12 cellular contexts compared by ENCODE assay signal in genomic region chr4:83340692-83341343, GRCh38. TPM values are rescaled to one million over a fixed set of nuclear protein-coding genes. Genes with fewer than 3 reads are reported as not detected.
A peak's percentile ranks its signal among the peaks of the same experiment; 100 is the strongest.
DNase-seq lines count a peak whose midpoint lies in the region; ATAC-seq and TF ChIP-seq lines count a peak whose summit lies in the region.
"Had no signal": no experiment of that assay in that cellular context is flagged by ENCODE, and none has a peak within 500 bp of the region (broad histone marks: within the 10 kb centered on the region; RNA-seq: fewer than 3 reads in every experiment).

No MANE protein-coding gene starts in this region.

- H3K4me1 ChIP-seq in tibial artery = no peaks in the 10 kb centered on the region
- H3K4me1 ChIP-seq: lower lobe of right lung, SJSA1 had no signal

- H3K27me3 ChIP-seq in tibial artery = no peaks in the 10 kb centered on the region
- H3K27me3 ChIP-seq: SJSA1 had no signal

- H3K4me3 Mint-ChIP-seq in activated CD8-positive, alpha-beta T cell treated with anti-CD3 and anti-CD28 coated beads for 36 hours = peak overlapping the region; percentile 39

- H3K36me3 Mint-ChIP-seq in activated CD8-positive, alpha-beta T cell treated with anti-CD3 and anti-CD28 coated beads for 36 hours (ENCODE audit: low read depth) = peaks cover 6% of the 10 kb centered on the region

- H3K27ac ChIP-seq in tibial artery = no peak overlapping the region
- H3K27ac ChIP-seq: lower lobe of right lung, SJSA1 had no signal

- peaks cover 8% of the 10 kb centered on the region for H3K9me3 Mint-ChIP-seq in activated CD8-positive, alpha-beta T cell treated with anti-CD3 and anti-CD28 coated beads for 36 hours

- H3K27me3 Mint-ChIP-seq in activated CD8-positive, alpha-beta T cell treated with anti-CD3 and anti-CD28 coated beads for 36 hours = peaks cover 23% of the 10 kb centered on the region

- peak; percentile 72 for ATAC-seq in GM18909 (IDR thresholded peaks at IDR 0.05; ENCODE audit: poor library complexity, unreplicated experiment)
- ATAC-seq in HG03066 (IDR thresholded peaks at IDR 0.05; ENCODE audit: low read depth, unreplicated experiment) = peak; percentile 67
- peak; percentile 95 for ATAC-seq in activated CD8-positive, alpha-beta T cell treated with anti-CD3 and anti-CD28 coated beads for 36 hours
- no peak for ATAC-seq in left cardiac atrium
- ATAC-seq: HCT116, lower lobe of right lung had no signal

- H3K9me3 ChIP-seq in tibial artery = peaks cover 0 to 9% (median 0%) of the 10 kb centered on the region in 3 donors
- H3K9me3 ChIP-seq: lower lobe of right lung, SJSA1 had no signal

- H3K36me3 ChIP-seq in tibial artery = no peaks in the 10 kb centered on the region
- H3K36me3 ChIP-seq: lower lobe of right lung, SJSA1 had no signal

- H3K4me3 ChIP-seq in tibial artery = no peak overlapping the region
- H3K4me3 ChIP-seq: lower lobe of right lung, SJSA1, smooth muscle cell had no signal

- POLR2A ChIA-PET in activated CD8-positive, alpha-beta T cell treated with anti-CD3 and anti-CD28 coated beads for 36 hours (lab: Charles Lee) = interaction anchor here (0.7 to 1.1 kb wide), 5 partner anchors 14 to 115 kb away, joined by 3 to 6 read pairs (median 3); partner anchors contain the start of genes COQ2, HELQ and MRPS18C

- intact Hi-C loops in activated CD8-positive, alpha-beta T cell treated with anti-CD3 and anti-CD28 coated beads for 36 hours (cut with micrococcal nuclease) = no loop called here
- intact Hi-C loops in tibial artery (cut with DNase I; ENCODE audit: low total_unique reads) = no loop called here
- intact Hi-C loops in left cardiac atrium (cut with DNase I) = no loop called here

- CTCF ChIA-PET in activated CD8-positive, alpha-beta T cell treated with anti-CD3 and anti-CD28 coated beads for 36 hours (lab: Charles Lee) = interaction anchor here (0.9 to 1.6 kb wide), 9 partner anchors 10 to 118 kb away, joined by 3 to 5 read pairs (median 3); partner anchors contain the start of gene COQ2

- peak; percentile 79 for DNase-seq in activated CD8-positive, alpha-beta T cell treated with anti-CD3 and anti-CD28 coated beads for 36 hours
- DNase-seq in stimulated activated CD8-positive, alpha-beta memory T cell treated with anti-CD3 and anti-CD28 coated beads, Interleukin-12 subunit alpha, Interleukin-12 subunit beta, amount 100 ng/mL, for 1 hour (ENCODE audit: low read depth) = peak; percentile 7
- DNase-seq in NCI-H524 treated with DMSO at 0.1 percent for 48 hours (lab: John Stamatoyannopoulos, UW) = no peak
- DNase-seq in tibial artery = no peak
- no peak for DNase-seq in left cardiac atrium
- DNase-seq: lower lobe of right lung, NCI-H1092 had no signal

- H3K4me1 Mint-ChIP-seq in activated CD8-positive, alpha-beta T cell treated with anti-CD3 and anti-CD28 coated beads for 36 hours (ENCODE audit: low read depth) = peaks cover 26% of the 10 kb centered on the region

- H3K27ac Mint-ChIP-seq in activated CD8-positive, alpha-beta T cell treated with anti-CD3 and anti-CD28 coated beads for 36 hours = peak overlapping the region; percentile 75

- no peak for TF ChIP-seq CTCF in activated CD8-positive, alpha-beta T cell treated with anti-CD3 and anti-CD28 coated beads for 36 hours (IDR thresholded peaks at IDR 0.05)
- no peak for TF ChIP-seq CTCF in tibial artery (IDR thresholded peaks at IDR 0.05)

RNA-seq across cellular contexts. Expression of gene HPSE, which starts 6.2 kb away (rescaled TPM):
- 1 to 10 TPM; 5.5 to 6.0 TPM for total RNA-seq in activated CD8-positive, alpha-beta T cell treated with anti-CD3 and anti-CD28 coated beads for 36 hours
- total RNA-seq in left cardiac atrium = 1 to 10 TPM; 2.3 to 3.9 TPM

RNA-seq across cellular contexts. Expression of gene COQ2, which starts 56.2 kb away (rescaled TPM):
- total RNA-seq in activated CD8-positive, alpha-beta T cell treated with anti-CD3 and anti-CD28 coated beads for 36 hours = 10 to 100 TPM; 18.3 to 20.3 TPM
- 10 to 100 TPM; 15.7 to 17.2 TPM for total RNA-seq in left cardiac atrium

Comparison
In these comparisons a context has a peak if more than half of its experiments do, and no peak if none do; other contexts are left out.
1. ATAC-seq: peak in GM18909 (single experiment), HG03066 (single experiment) and activated CD8-positive, alpha-beta T cell treated with anti-CD3 and anti-CD28 coated beads for 36 hours (single experiment); none in left cardiac atrium (0 of 2).
2. DNase-seq: peak in activated CD8-positive, alpha-beta T cell treated with anti-CD3 and anti-CD28 coated beads for 36 hours (single experiment) and stimulated activated CD8-positive, alpha-beta memory T cell treated with anti-CD3 and anti-CD28 coated beads, Interleukin-12 subunit alpha, Interleukin-12 subunit beta, amount 100 ng/mL, for 1 hour (single experiment); none in NCI-H524 treated with DMSO at 0.1 percent for 48 hours (single experiment), tibial artery (0 of 2) and left cardiac atrium (single experiment).